Comparison of ENCODE assay signal across 25 cellular contexts in genomic region chr5:87906962-87907361, GRCh38.
"Had no signal": no experiment of that assay in that cellular context is flagged by ENCODE, and none has a peak within 500 bp of the region (broad histone marks: within the 10 kb centered on the region; RNA-seq: fewer than 3 reads in every experiment).

No MANE protein-coding gene starts in this region.

- H3K27ac ChIP-seq: left ventricle myocardium inferior, ovary, prostate gland, sigmoid colon, tibial nerve, uterus had no signal

- H3K27me3 ChIP-seq: ovary, sigmoid colon, tibial nerve, uterus had no signal

- H3K36me3 ChIP-seq: left ventricle myocardium inferior, ovary, prostate gland, sigmoid colon, tibial nerve, uterus had no signal

- FAIRE-seq: islet of Langerhans had no signal

- H3K4me2 ChIP-seq: smooth muscle cell had no signal

- H3K9me3 ChIP-seq: left ventricle myocardium inferior, mucosa of descending colon, ovary, prostate gland, sigmoid colon, tibial nerve, uterus had no signal

- ATAC-seq: mucosa of descending colon; naive thymus-derived CD4-positive, alpha-beta T cell; natural killer cell treated with Interleukin-12 subunit alpha and Interleukin-12 subunit beta and Interleukin-15 and Interleukin-18, amount 100 ng/mL, for 72 hours; right cardiac atrium; stimulated activated memory B cell treated with anti-CD40 and anti-IgM and Interleukin-4, amounts not matched to agents 10 μg/mL and 1 μg/mL and 100 μg/mL, for 72 hours; stimulated activated naive CD8-positive, alpha-beta T cell treated with anti-CD3 and anti-CD28 coated beads, Interleukin-15, amount 100 ng/mL, for 72 hours had no signal

- H3K4me1 ChIP-seq: left ventricle myocardium inferior, prostate gland, sigmoid colon, tibial nerve, uterus had no signal

- H3K4me3 ChIP-seq: left ventricle myocardium inferior, mucosa of descending colon, ovary, prostate gland, sigmoid colon, smooth muscle cell, tibial nerve, uterus had no signal

- DNase-seq: hypothalamus; immature natural killer cell; left ventricle myocardium inferior; midbrain; mucosa of descending colon; naive thymus-derived CD4-positive, alpha-beta T cell; ovary; posterior cingulate gyrus; retina; right cardiac atrium; sigmoid colon; stimulated activated CD4-positive, alpha-beta T cell treated with anti-CD3 and anti-CD28 coated beads, Interleukin-1b, Interleukin-23, amount 100 ng/mL, for 48 hours; stimulated activated CD4-positive, alpha-beta T cell treated with anti-CD3 and anti-CD28 coated beads, Interleukin-2, amount 100 ng/mL, for 48 hours; stimulated activated CD4-positive, alpha-beta T cell treated with anti-CD3 and anti-CD28 coated beads, Interleukin-4, amount 100 ng/mL, for 4 hours; stimulated activated CD8-positive, alpha-beta memory T cell treated with anti-CD3 and anti-CD28 coated beads, Interleukin-4, amount 100 ng/mL, for 48 hours; stimulated activated naive CD4-positive, alpha-beta T cell treated with Interleukin-2 at 50 U/mL for 16 hours; stimulated activated naive CD8-positive, alpha-beta T cell treated with anti-CD3 and anti-CD28 coated beads, Interleukin-15, amount 100 ng/mL, for 72 hours; substantia nigra; uterus had no signal
